ENCODE assay signal across 17 cellular contexts in genomic region chr14:89576132-89576923, GRCh38.
DNase-seq lines count a peak whose midpoint lies in the region; ATAC-seq and TF ChIP-seq lines count a peak whose summit lies in the region.
"Had no signal": no experiment of that assay in that cellular context is flagged by ENCODE, and none has a peak within 500 bp of the region (broad histone marks: within the 10 kb centered on the region; RNA-seq: fewer than 3 reads in every experiment).

No MANE protein-coding gene starts in this region.

- peaks cover 18% of the 10 kb centered on the region for H3K4me1 ChIP-seq in HEK293 (ENCODE audit: control insufficient read depth, insufficient read depth, low read length)
- H3K4me1 ChIP-seq in esophagus muscularis mucosa, result peaks cover 31 to 71% (median 60%) of the 10 kb centered on the region in 4 donors
- peaks cover 70% of the 10 kb centered on the region for H3K4me1 ChIP-seq in parathyroid adenoma

- H3K4me3 ChIP-seq in HEK293 (ENCODE audit: low read depth, low read length), result no peak overlapping the region
- H3K4me3 ChIP-seq in esophagus muscularis mucosa, result peak overlapping the region in 3 of 4 donors; percentile 2 to 27 (median 23)
- H3K4me3 ChIP-seq in parathyroid adenoma (ENCODE audit: low read depth, low read length), result peak overlapping the region; percentile 23

- H3K36me3 ChIP-seq in HEK293 (ENCODE audit: control insufficient read depth in 2 of 2, insufficient read depth in 1 of 2, low read length in 2 of 2) (no peaks in the 10 kb centered on the region; a peak in 1 of 3 replicates), esophagus muscularis mucosa (peaks cover 0 to 10% (median 6%) of the 10 kb centered on the region in 4 donors), parathyroid adenoma (ENCODE audit: control insufficient read depth, insufficient read depth, low read length) (no peaks in the 10 kb centered on the region)

- peaks cover 7% of the 10 kb centered on the region for H3K79me2 ChIP-seq in parathyroid adenoma

- DNase-seq in NCI-H524 (lab: John Stamatoyannopoulos, UW) (peak; percentile 79 to 91), esophagus muscularis mucosa (ENCODE audit: extremely low spot score) (no peak), mucosa of gallbladder (ENCODE audit: low spot score) (no peak)
- no peak for DNase-seq in activated CD8-positive, alpha-beta T cell treated with anti-CD3 and anti-CD28 coated beads for 36 hours
- DNase-seq: activated CD8-positive, alpha-beta T cell treated with anti-CD3 and anti-CD28 coated beads, Interleukin-2, amount 10 ng/mL, durations not matched to agents 7 days and 5 days; activated gamma-delta T cell; DMS79; effector CD8-positive, alpha-beta T cell; foreskin melanocyte; MV-4-11; naive thymus-derived CD4-positive, alpha-beta T cell; NCI-H774; stimulated activated naive CD4-positive, alpha-beta T cell had no signal

- no peak for ATAC-seq in activated CD8-positive, alpha-beta T cell treated with anti-CD3 and anti-CD28 coated beads for 36 hours
- ATAC-seq in GM18498 (IDR thresholded peaks at IDR 0.05; ENCODE audit: unreplicated experiment), result no peak
- no peak for ATAC-seq in GM19463 (IDR thresholded peaks at IDR 0.05; ENCODE audit: unreplicated experiment)
- ATAC-seq: activated CD8-positive, alpha-beta T cell treated with anti-CD3 and anti-CD28 coated beads, Interleukin-2, amount 10 ng/mL, durations not matched to agents 7 days and 5 days; naive thymus-derived CD4-positive, alpha-beta T cell had no signal

- H3K9ac ChIP-seq in parathyroid adenoma, result no peak overlapping the region

- no peaks in the 10 kb centered on the region for H3K27me3 ChIP-seq in esophagus muscularis mucosa
- H3K27me3 ChIP-seq in parathyroid adenoma (ENCODE audit: control insufficient read depth, insufficient read depth, low read length), result no peaks in the 10 kb centered on the region

- no peak overlapping the region for H3K4me3 Mint-ChIP-seq in activated CD8-positive, alpha-beta T cell treated with anti-CD3 and anti-CD28 coated beads for 36 hours
- H3K4me3 Mint-ChIP-seq: activated CD8-positive, alpha-beta T cell treated with anti-CD3 and anti-CD28 coated beads, Interleukin-2, amount 10 ng/mL, durations not matched to agents 7 days and 5 days had no signal

- H3K27ac Mint-ChIP-seq in activated CD8-positive, alpha-beta T cell treated with anti-CD3 and anti-CD28 coated beads for 36 hours, result no peak overlapping the region
- H3K27ac Mint-ChIP-seq: activated CD8-positive, alpha-beta T cell treated with anti-CD3 and anti-CD28 coated beads, Interleukin-2, amount 10 ng/mL, durations not matched to agents 7 days and 5 days had no signal

- no peaks in the 10 kb centered on the region for H3K27me3 Mint-ChIP-seq in activated CD8-positive, alpha-beta T cell treated with anti-CD3 and anti-CD28 coated beads for 36 hours
- H3K27me3 Mint-ChIP-seq: naive thymus-derived CD4-positive, alpha-beta T cell had no signal

- H3K36me3 Mint-ChIP-seq in activated CD8-positive, alpha-beta T cell treated with anti-CD3 and anti-CD28 coated beads for 36 hours (ENCODE audit: low read depth), result peaks cover 15% of the 10 kb centered on the region

- H3K27ac ChIP-seq in HEK293 (ENCODE audit: extremely low read depth, low read depth, low read length) (peak overlapping the region; percentile 49; the same call in 1 of the 2 replicates), esophagus muscularis mucosa (replicated peaks in 1 of 4) (peak overlapping the region; percentile 22 to 70 (median 52)), parathyroid adenoma (peak overlapping the region; percentile 86)

- peak overlapping the region; percentile 36 for H3K4me2 ChIP-seq in parathyroid adenoma (ENCODE audit: low read length)

- TF ChIP-seq POLR2A in esophagus muscularis mucosa (IDR thresholded peaks at IDR 0.05; ENCODE audit: low read depth), result no peak

- 42% methylated on average over 14 of the region's 14 CpGs for WGBS in esophagus muscularis mucosa

- H2AFZ ChIP-seq in parathyroid adenoma, result peak overlapping the region; percentile 69

- intact Hi-C loops in esophagus muscularis mucosa (cut with DNase I), result no loop called here
- intact Hi-C loops in activated CD8-positive, alpha-beta T cell treated with anti-CD3 and anti-CD28 coated beads for 36 hours (cut with micrococcal nuclease), result no loop called here

- POLR2A ChIA-PET in HEK293 (lab: Yijun Ruan, JAX), result interaction anchor here (0.6 kb wide), 1 partner anchor 12 kb away, joined by 5 read pairs; no protein-coding TSS in a partner anchor
- POLR2A ChIA-PET in activated CD8-positive, alpha-beta T cell treated with anti-CD3 and anti-CD28 coated beads for 36 hours (lab: Charles Lee), result interaction anchor here (1.4 kb wide), 1 partner anchor 10 kb away, joined by 4 read pairs; no protein-coding TSS in a partner anchor

- no peak for TF ChIP-seq EP300 in esophagus muscularis mucosa (IDR thresholded peaks at IDR 0.05)

- H3K9me3 ChIP-seq in HEK293 (ENCODE audit: control insufficient read depth, insufficient read depth, low read depth, low read length) (no peaks in the 10 kb centered on the region), esophagus muscularis mucosa (no peaks in the 10 kb centered on the region), parathyroid adenoma (ENCODE audit: control insufficient read depth, low read length) (no peaks in the 10 kb centered on the region)

- CTCF ChIA-PET in HEK293 (lab: Yijun Ruan, JAX), result interaction anchor here (0.6 kb wide), 2 partner anchors 495 to 549 kb away, joined by 3 to 4 read pairs; no protein-coding TSS in a partner anchor
- CTCF ChIA-PET in activated CD8-positive, alpha-beta T cell treated with anti-CD3 and anti-CD28 coated beads for 36 hours (lab: Charles Lee), result interaction anchor here (1.2 kb wide), 1 partner anchor 22 kb away, joined by 3 read pairs; no protein-coding TSS in a partner anchor

- H3K4me1 Mint-ChIP-seq in activated CD8-positive, alpha-beta T cell treated with anti-CD3 and anti-CD28 coated beads for 36 hours (ENCODE audit: low read depth), result peaks cover 40% of the 10 kb centered on the region

- no peaks in the 10 kb centered on the region for H3K9me3 Mint-ChIP-seq in activated CD8-positive, alpha-beta T cell treated with anti-CD3 and anti-CD28 coated beads for 36 hours
- H3K9me3 Mint-ChIP-seq: naive thymus-derived CD4-positive, alpha-beta T cell had no signal

- no peak for TF ChIP-seq CTCF in HEK293 (tag by site-specific recombination; IDR thresholded peaks at IDR 0.05)
- TF ChIP-seq CTCF in esophagus muscularis mucosa (IDR thresholded peaks at IDR 0.05), result no peak
- TF ChIP-seq CTCF in parathyroid adenoma (IDR thresholded peaks at IDR 0.05), result no peak
- no peak for TF ChIP-seq CTCF in activated CD8-positive, alpha-beta T cell treated with anti-CD3 and anti-CD28 coated beads for 36 hours (IDR thresholded peaks at IDR 0.05)

TF ChIP-seq in HEK293, 187 proteins besides CTCF, POLR2A, EP300 and RAD21 (continues in another document):
- TF ChIP-seq KLF7 (tag by site-specific recombination; IDR thresholded peaks at IDR 0.05; ENCODE audit: borderline replicate concordance), result no peak
- no peak for TF ChIP-seq BCL11B (tag by site-specific recombination; IDR thresholded peaks at IDR 0.05; ENCODE audit: low read depth)
- TF ChIP-seq REST (tag by site-specific recombination; IDR thresholded peaks at IDR 0.05), result no peak
- no peak for TF ChIP-seq ZNF354C (tag by site-specific recombination; IDR thresholded peaks at IDR 0.05; ENCODE audit: borderline replicate concordance, low read depth)
- TF ChIP-seq ZNF302 (tag by site-specific recombination; IDR thresholded peaks at IDR 0.05; ENCODE audit: low read depth), result no peak
- TF ChIP-seq PRDM4 (tag by site-specific recombination; IDR thresholded peaks at IDR 0.05), result no peak
- TF ChIP-seq ZNF600 (tag by site-specific recombination; IDR thresholded peaks at IDR 0.05), result no peak
- TF ChIP-seq ZBTB1 (tag by site-specific recombination; IDR thresholded peaks at IDR 0.05), result no peak

Comparison
In these comparisons a context has a peak if more than half of its experiments do, and no peak if none do; other contexts are left out.
1. DNase-seq: peak in NCI-H524 (2 of 2); none in esophagus muscularis mucosa (single experiment), mucosa of gallbladder (single experiment) and activated CD8-positive, alpha-beta T cell treated with anti-CD3 and anti-CD28 coated beads for 36 hours (single experiment).
2. Peak in every context shown above with its lines, with median percentiles within 50 percentile points of each other: H3K27ac ChIP-seq.